ENCODE assay signal across 11 cellular contexts in the genomic region with DNA sequence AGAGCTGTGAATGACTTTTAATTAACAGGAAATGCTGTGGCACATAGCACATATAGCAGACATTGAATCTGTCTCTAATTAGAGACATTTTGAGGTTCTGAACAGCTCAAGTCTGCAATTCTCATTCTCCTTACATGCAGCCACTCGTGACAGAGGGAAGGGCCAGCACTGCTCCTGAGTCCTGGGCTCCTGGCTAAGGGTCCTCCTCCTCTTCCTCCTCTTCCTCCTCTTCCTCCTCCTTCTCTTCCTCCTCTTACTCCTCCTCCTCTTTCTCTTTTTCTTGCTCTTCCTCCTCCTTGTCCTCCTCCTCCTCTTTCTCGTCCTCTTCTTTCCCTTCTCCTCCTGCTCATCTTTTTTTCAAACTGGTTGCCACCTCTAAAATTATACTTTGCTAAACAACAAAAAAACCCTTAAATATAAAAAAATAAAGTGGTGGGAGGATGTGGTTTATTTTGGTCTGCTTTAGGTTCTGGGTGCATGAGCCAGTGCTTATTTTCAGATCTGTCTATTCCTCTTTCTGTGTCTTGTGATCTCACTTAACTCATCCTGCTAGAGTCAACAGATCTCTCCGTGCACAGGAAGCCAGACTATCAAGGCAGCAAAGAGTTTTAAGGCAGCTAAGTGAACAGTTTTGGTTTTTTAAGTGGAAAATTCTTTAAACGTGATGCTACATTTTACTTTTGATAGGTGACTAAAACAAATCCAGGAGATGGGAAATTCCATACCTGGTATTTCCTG.
DNase-seq lines count a peak whose midpoint lies in the region; ATAC-seq, FAIRE-seq and TF ChIP-seq lines count a peak whose summit lies in the region.
"Had no signal": no experiment of that assay in that cellular context is flagged by ENCODE, and none has a peak within 500 bp of the region (broad histone marks: within the 10 kb centered on the region; RNA-seq: fewer than 3 reads in every experiment).

No MANE protein-coding gene starts in this region.

- H2AFZ ChIP-seq in H1 (ENCODE audit: low read length), result no peak overlapping the region

- no peak overlapping the region for H3K18ac ChIP-seq in H1 (ENCODE audit: extremely low read depth, low read length)

- TF ChIP-seq CTCF in H1 (IDR thresholded peaks at IDR 0.05; ENCODE audit: control extremely low read depth in 1 of 3, insufficient read depth in 1 of 3, low read depth in 1 of 3, low read length in 3 of 3) (no peak), sigmoid colon (IDR thresholded peaks at IDR 0.05) (no peak)

- no peak for TF ChIP-seq RAD21 in H1 (IDR thresholded peaks at IDR 0.05 in 1 of 2, conservative IDR thresholded peaks at IDR 0.05 in 1 of 2; ENCODE audit: low read depth in 2 of 2, low read length in 2 of 2)

- no peak overlapping the region for H3K56ac ChIP-seq in H1 (replicated peaks; ENCODE audit: insufficient read length, low read depth, low read length)

- TF ChIP-seq POLR2A in H1 (IDR thresholded peaks at IDR 0.05; ENCODE audit: control extremely low read depth in 1 of 2, low read depth in 2 of 2, low read length in 2 of 2) (no peak), sigmoid colon (IDR thresholded peaks at IDR 0.05) (no peak)

- no peaks in the 10 kb centered on the region for H3K36me3 ChIP-seq in H1 (ENCODE audit: control insufficient read depth in 2 of 4, insufficient read depth in 4 of 4, low read length in 3 of 4)
- no peaks in the 10 kb centered on the region for H3K36me3 ChIP-seq in sigmoid colon
- H3K36me3 ChIP-seq: thoracic aorta had no signal

- POLR2A ChIA-PET in H1 (lab: Charles Lee; ENCODE audit: partially characterized antibody), result no interaction called here

- no peak overlapping the region for H3K4me2 ChIP-seq in H1 (ENCODE audit: insufficient read depth in 1 of 2, low read depth in 2 of 2, low read length in 2 of 2)

- H3K23ac ChIP-seq in H1 (ENCODE audit: insufficient read length), result no peak overlapping the region

- H2BK120ac ChIP-seq in H1 (replicated peaks; ENCODE audit: low read depth, low read length), result no peak overlapping the region

- no peak for FAIRE-seq in H1 (lab: Jason Lieb, UNC)
- FAIRE-seq: A204.1 had no signal

- no peak overlapping the region for H3K14ac ChIP-seq in H1 (ENCODE audit: insufficient read length)

- no peak overlapping the region for H2BK5ac ChIP-seq in H1 (ENCODE audit: low read depth, low read length)

- H3K27me3 ChIP-seq in H1 (replicated peaks in 1 of 4; ENCODE audit: control insufficient read depth in 3 of 4, extremely low read depth in 1 of 4, insufficient read depth in 3 of 4, low read length in 3 of 4) (peaks cover 0 to 10% (median 6%) of the 10 kb centered on the region in 4 experiments; a peak in 2 of 7 replicates), sigmoid colon (no peaks in the 10 kb centered on the region)

- CTCF ChIA-PET in H1 (lab: Charles Lee; ENCODE audit: partially characterized antibody), result interaction anchor here (1.0 to 2.2 kb wide), 5 partner anchors 12 to 66 kb away, joined by 3 to 8 read pairs (median 6); no protein-coding TSS in a partner anchor

- H2BK15ac ChIP-seq in H1 (ENCODE audit: low read length), result no peak overlapping the region; the same call in 1 of the 2 replicates

- H2BK20ac ChIP-seq in H1 (ENCODE audit: low read length), result no peak overlapping the region

- H2BK12ac ChIP-seq in H1 (ENCODE audit: low read depth, low read length), result peak overlapping the region; percentile 10; the same call in 1 of the 2 replicates

- no peak overlapping the region for H3K9ac ChIP-seq in H1 (replicated peaks in 1 of 4; ENCODE audit: extremely low read depth in 1 of 4, low read depth in 3 of 4, low read length in 3 of 4)

- H3K79me2 ChIP-seq in H1 (ENCODE audit: control insufficient read depth in 1 of 2, insufficient read depth in 2 of 2, low read length in 2 of 2), result no peaks in the 10 kb centered on the region

- no peak overlapping the region for H3K27ac ChIP-seq in H1 (ENCODE audit: low read depth, low read length)
- H3K27ac ChIP-seq in sigmoid colon, result peak overlapping the region in 1 of 4 donors; percentile 34
- H3K27ac ChIP-seq: VCaP had no signal

- no peak overlapping the region for H4K91ac ChIP-seq in H1 (replicated peaks; ENCODE audit: insufficient read length, low read length)

- no peaks in the 10 kb centered on the region for H3K79me1 ChIP-seq in H1 (ENCODE audit: low read depth, low read length)

- no peaks in the 10 kb centered on the region; the same call in 1 of the 2 replicates for H3K23me2 ChIP-seq in H1 (ENCODE audit: low read depth, low read length)

- H3K9me3 ChIP-seq in H1 (ENCODE audit: insufficient read depth in 2 of 2, low read depth in 1 of 2, low read length in 1 of 2) (peaks cover 8 to 9% of the 10 kb centered on the region in 2 experiments; a peak in 2 of 4 replicates), sigmoid colon (peaks cover 0 to 2% (median 0%) of the 10 kb centered on the region in 4 donors)
- H3K9me3 ChIP-seq: thoracic aorta had no signal

- ATAC-seq in HG02571 (IDR thresholded peaks at IDR 0.05; ENCODE audit: unreplicated experiment), result peak; percentile 52

- no peak overlapping the region for H4K8ac ChIP-seq in H1 (ENCODE audit: extremely low read depth, insufficient read depth, low read length)

- 83% methylated on average over 4 of the region's 4 CpGs; no CpG with 5 or more reads in 1 of the 2 experiments for WGBS in H1 (ENCODE audit: extremely low coverage in 1 of 2, insufficient coverage in 1 of 2, insufficient read length in 1 of 2, insufficient replicate concordance in 2 of 2, low coverage in 1 of 2, low lambda C conversion rate in 2 of 2, missing lambda C conversion rate in 1 of 2), 2 experiments
- 42 to 74% methylated on average over 4 of the region's 4 CpGs for WGBS in sigmoid colon, 2 donors

- no peak overlapping the region for H3K4me3 ChIP-seq in H1 (ENCODE audit: extremely low read depth in 1 of 4, insufficient read depth in 2 of 4, low read depth in 3 of 4, low read length in 4 of 4)
- H3K4me3 ChIP-seq in sigmoid colon, result no peak overlapping the region
- H3K4me3 ChIP-seq: thoracic aorta had no signal

- 0 out of 2 replicates have a peak overlapping the region, but pooled peaks have one; percentile 57 for H2AK5ac ChIP-seq in H1 (ENCODE audit: low read depth, low read length)

- intact Hi-C loops in sigmoid colon (cut with DNase I), result no loop called here

- DNase-seq in SKM-1 treated with dmso at 0.1 percent for 144 hours (lab: John Stamatoyannopoulos, UW; ENCODE audit: unreplicated experiment), result peak; percentile 5
- no peak for DNase-seq in SKM-1 (lab: John Stamatoyannopoulos, UW; ENCODE audit: unreplicated experiment)
- peak; percentile 66 for DNase-seq in NAMALWA (ENCODE audit: low spot score)
- no peak for DNase-seq in H1 (ENCODE audit: low read depth in 1 of 2, low spot score in 2 of 2)
- no peak for DNase-seq in NCI-H748 treated with DMSO at 0.1 percent for 48 hours (lab: John Stamatoyannopoulos, UW)
- no peak for DNase-seq in NCI-H2029 (lab: John Stamatoyannopoulos, UW)
- no peak for DNase-seq in sigmoid colon

- no peak for TF ChIP-seq EP300 in H1 (IDR thresholded peaks at IDR 0.05; ENCODE audit: borderline replicate concordance in 1 of 2, low read depth in 2 of 2, low read length in 2 of 2)
- no peak for TF ChIP-seq EP300 in sigmoid colon (IDR thresholded peaks at IDR 0.05)

- peaks cover 3 to 12% (median 9%) of the 10 kb centered on the region in 4 experiments; a peak in 5 of 7 replicates for H3K4me1 ChIP-seq in H1 (replicated peaks in 1 of 4; ENCODE audit: control insufficient read depth in 3 of 4, insufficient read depth in 4 of 4, low read length in 3 of 4)
- H3K4me1 ChIP-seq in sigmoid colon, result peaks cover 0 to 22% (median 19%) of the 10 kb centered on the region in 4 donors

- no peaks in the 10 kb centered on the region for H4K20me1 ChIP-seq in H1 (replicated peaks in 1 of 2; ENCODE audit: control insufficient read depth in 1 of 2, insufficient read depth in 2 of 2, low read length in 2 of 2)

- H3K4ac ChIP-seq in H1 (replicated peaks; ENCODE audit: insufficient read length, low read depth, low read length), result no peak overlapping the region

- H4K5ac ChIP-seq in H1 (ENCODE audit: insufficient read length, low read depth, low read length), result no peak overlapping the region

TF ChIP-seq in H1, 55 proteins besides CTCF, POLR2A, EP300 and RAD21:
- TF ChIP-seq ZNF274 (IDR thresholded peaks at IDR 0.05; ENCODE audit: borderline replicate concordance, extremely low read depth, low read length) (no peak), CHD2 (IDR thresholded peaks at IDR 0.05; ENCODE audit: low read length) (no peak), TCF12 (IDR thresholded peaks at IDR 0.05; ENCODE audit: low read depth, low read length) (no peak), BRCA1 (IDR thresholded peaks at IDR 0.05; ENCODE audit: low read depth, low read length) (no peak), HDAC2 (IDR thresholded peaks at IDR 0.05; ENCODE audit: borderline replicate concordance in 1 of 2, low read depth in 2 of 2, low read length in 2 of 2) (no peak), RXRA (IDR thresholded peaks at IDR 0.05; ENCODE audit: insufficient read depth, low read depth, low read length) (no peak), KDM4A (IDR thresholded peaks at IDR 0.05; ENCODE audit: low read depth, low read length, severe bottlenecking) (no peak), TEAD4 (IDR thresholded peaks at IDR 0.05; ENCODE audit: low read depth, low read length) (no peak), JUN (IDR thresholded peaks at IDR 0.05; ENCODE audit: low read depth, low read length) (no peak), GABPA (IDR thresholded peaks at IDR 0.05; ENCODE audit: borderline replicate concordance, insufficient read depth, low read length) (no peak)
- TF ChIP-seq, protein P1, sequence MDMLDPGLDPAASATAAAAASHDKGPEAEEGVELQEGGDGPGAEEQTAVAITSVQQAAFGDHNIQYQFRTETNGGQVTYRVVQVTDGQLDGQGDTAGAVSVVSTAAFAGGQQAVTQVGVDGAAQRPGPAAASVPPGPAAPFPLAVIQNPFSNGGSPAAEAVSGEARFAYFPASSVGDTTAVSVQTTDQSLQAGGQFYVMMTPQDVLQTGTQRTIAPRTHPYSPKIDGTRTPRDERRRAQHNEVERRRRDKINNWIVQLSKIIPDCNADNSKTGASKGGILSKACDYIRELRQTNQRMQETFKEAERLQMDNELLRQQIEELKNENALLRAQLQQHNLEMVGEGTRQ (IDR thresholded peaks at IDR 0.05; ENCODE audit: low read length), result no peak
- TF ChIP-seq, protein P2, sequence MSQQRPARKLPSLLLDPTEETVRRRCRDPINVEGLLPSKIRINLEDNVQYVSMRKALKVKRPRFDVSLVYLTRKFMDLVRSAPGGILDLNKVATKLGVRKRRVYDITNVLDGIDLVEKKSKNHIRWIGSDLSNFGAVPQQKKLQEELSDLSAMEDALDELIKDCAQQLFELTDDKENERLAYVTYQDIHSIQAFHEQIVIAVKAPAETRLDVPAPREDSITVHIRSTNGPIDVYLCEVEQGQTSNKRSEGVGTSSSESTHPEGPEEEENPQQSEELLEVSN (IDR thresholded peaks at IDR 0.05), result no peak

Comparison
In these comparisons a context has a peak if more than half of its experiments do, and no peak if none do; other contexts are left out.
1. DNase-seq: peak in SKM-1 treated with dmso at 0.1 percent for 144 hours (single experiment) and NAMALWA (single experiment); none in SKM-1 (single experiment), H1 (0 of 2), NCI-H748 treated with DMSO at 0.1 percent for 48 hours (single experiment), NCI-H2029 (single experiment) and sigmoid colon (single experiment).